In genomic region chr19:16285769-16286564, GRCh38 we compare ENCODE assay signal across 8 cellular contexts. TPM values are rescaled to one million over a fixed set of nuclear protein-coding genes. Genes with fewer than 3 reads are reported as not detected.
DNase-seq lines count a peak whose midpoint lies in the region; ATAC-seq and TF ChIP-seq lines count a peak whose summit lies in the region.

No MANE protein-coding gene starts in this region.

- peaks cover 5% of the 10 kb centered on the region for H3K36me3 Mint-ChIP-seq in T-helper 17 cell (ENCODE audit: low read depth)
- H3K36me3 Mint-ChIP-seq in natural killer cell treated with Interleukin-12 subunit alpha and Interleukin-12 subunit beta and Interleukin-15 and Interleukin-18, amount 100 ng/mL, for 72 hours = no peaks in the 10 kb centered on the region

- H3K4me3 Mint-ChIP-seq in T-helper 17 cell = no peak overlapping the region
- H3K4me3 Mint-ChIP-seq in natural killer cell treated with Interleukin-12 subunit alpha and Interleukin-12 subunit beta and Interleukin-15 and Interleukin-18, amount 100 ng/mL, for 72 hours = no peak overlapping the region

- no peak overlapping the region for H3K27ac ChIP-seq in hepatocyte
- H3K27ac ChIP-seq in skeletal muscle tissue (ENCODE audit: low read depth, low read length) = peak overlapping the region; percentile 81

- H3K9me3 Mint-ChIP-seq in natural killer cell treated with Interleukin-12 subunit alpha and Interleukin-12 subunit beta and Interleukin-15 and Interleukin-18, amount 100 ng/mL, for 72 hours = no peaks in the 10 kb centered on the region

- WGBS in hepatocyte (ENCODE audit: low lambda C conversion rate, missing lambda C conversion rate) = 64% methylated on average over 24 of the region's 24 CpGs

- H3K36me3 ChIP-seq in hepatocyte (replicated peaks; ENCODE audit: insufficient read depth, low read depth) (no peaks in the 10 kb centered on the region), skeletal muscle tissue (ENCODE audit: control insufficient read depth in 3 of 3, insufficient read depth in 3 of 3, low read length in 3 of 3) (no peaks in the 10 kb centered on the region), HAP-1 (replicated peaks) (no peaks in the 10 kb centered on the region)

- no peak overlapping the region for H3K4me3 ChIP-seq in NB4 (ENCODE audit: low read depth, low read length)
- no peak overlapping the region for H3K4me3 ChIP-seq in hepatocyte
- H3K4me3 ChIP-seq in skeletal muscle tissue (ENCODE audit: low read length in 3 of 3) = peak overlapping the region in 2 of 3 donors; percentile 43 to 54
- no peak overlapping the region for H3K4me3 ChIP-seq in HAP-1

- peaks cover 28% of the 10 kb centered on the region for H3K4me1 Mint-ChIP-seq in T-helper 17 cell
- peaks cover 7 to 18% of the 10 kb centered on the region in 2 donors for H3K4me1 Mint-ChIP-seq in natural killer cell treated with Interleukin-12 subunit alpha and Interleukin-12 subunit beta and Interleukin-15 and Interleukin-18, amount 100 ng/mL, for 72 hours (ENCODE audit: low read depth in 2 of 2)

- ATAC-seq in T-helper 17 cell = peak; percentile 57
- no peak for ATAC-seq in natural killer cell treated with Interleukin-12 subunit alpha and Interleukin-12 subunit beta and Interleukin-15 and Interleukin-18, amount 100 ng/mL, for 72 hours

- H3K4me1 ChIP-seq in hepatocyte (ENCODE audit: insufficient read depth) = peaks cover 7% of the 10 kb centered on the region
- peaks cover 29 to 39% (median 36%) of the 10 kb centered on the region in 3 donors for H3K4me1 ChIP-seq in skeletal muscle tissue (ENCODE audit: control insufficient read depth in 3 of 3, insufficient read depth in 3 of 3, low read length in 3 of 3)
- H3K4me1 ChIP-seq in HAP-1 = no peaks in the 10 kb centered on the region

- H3K9me3 ChIP-seq in T-helper 17 cell (ENCODE audit: control insufficient read depth, low read length, poor library complexity, severe bottlenecking) (no peaks in the 10 kb centered on the region), hepatocyte (ENCODE audit: low read depth) (no peaks in the 10 kb centered on the region), skeletal muscle tissue (ENCODE audit: control insufficient read depth in 3 of 3, low read length in 3 of 3) (no peaks in the 10 kb centered on the region), HAP-1 (no peaks in the 10 kb centered on the region)

- no peaks in the 10 kb centered on the region for H3K9me2 ChIP-seq in hepatocyte (replicated peaks; ENCODE audit: insufficient read depth)

- H2AFZ ChIP-seq in hepatocyte = peak overlapping the region; percentile 4

- H4K20me1 ChIP-seq in hepatocyte (ENCODE audit: insufficient read depth, poor library complexity, severe bottlenecking) = no peaks in the 10 kb centered on the region

- in situ Hi-C loops in HAP-1 (cut with MboI; ENCODE audit: low sequenced_read_pairs) = no loop called here

- no peak for TF ChIP-seq CTCF in NB4 (IDR thresholded peaks at IDR 0.05; ENCODE audit: low read depth, low read length)
- TF ChIP-seq CTCF in hepatocyte (IDR thresholded peaks at IDR 0.05; ENCODE audit: poor library complexity) = no peak

- TF ChIP-seq POLR2A in NB4 (IDR thresholded peaks at IDR 0.05; ENCODE audit: extremely low read depth, insufficient read length) = no peak

- H3K27me3 ChIP-seq in hepatocyte (no peaks in the 10 kb centered on the region), skeletal muscle tissue (ENCODE audit: control insufficient read depth in 3 of 3, insufficient read depth in 3 of 3, low read length in 3 of 3) (no peaks in the 10 kb centered on the region), HAP-1 (ENCODE audit: low read depth) (0 out of 2 replicates have a peak, but pooled peaks cover 2% of the 10 kb centered on the region)

- H3K27ac Mint-ChIP-seq in T-helper 17 cell = no peak overlapping the region
- no peak overlapping the region for H3K27ac Mint-ChIP-seq in natural killer cell treated with Interleukin-12 subunit alpha and Interleukin-12 subunit beta and Interleukin-15 and Interleukin-18, amount 100 ng/mL, for 72 hours

- peak overlapping the region; percentile 69 to 81 (median 79) for H3K9ac ChIP-seq in skeletal muscle tissue (ENCODE audit: low read depth in 1 of 3, low read length in 3 of 3)

- no peak overlapping the region for H3K4me2 ChIP-seq in hepatocyte

- H3K79me2 ChIP-seq in hepatocyte = no peaks in the 10 kb centered on the region

- DNase-seq in NB4 (ENCODE audit: low read depth) (peak; percentile 45), T-helper 17 cell (no peak), hepatocyte (ENCODE audit: low spot score) (no peak), SK-N-DZ (ENCODE audit: low spot score) (no peak), AG08396 (ENCODE audit: low spot score) (no peak), HAP-1 (ENCODE audit: low spot score in 2 of 2) (no peak)
- DNase-seq in natural killer cell treated with Interleukin-12 subunit alpha and Interleukin-12 subunit beta and Interleukin-15 and Interleukin-18, amount 100 ng/mL, for 72 hours (ENCODE audit: low spot score) = no peak

- peaks cover 7% of the 10 kb centered on the region for H3K27me3 Mint-ChIP-seq in T-helper 17 cell
- peaks cover 20 to 30% of the 10 kb centered on the region in 2 donors for H3K27me3 Mint-ChIP-seq in natural killer cell treated with Interleukin-12 subunit alpha and Interleukin-12 subunit beta and Interleukin-15 and Interleukin-18, amount 100 ng/mL, for 72 hours

RNA-seq across cellular contexts. Expression of gene KLF2, which starts 38.7 kb away (rescaled TPM):
- total RNA-seq in T-helper 17 cell = 100 to 1,000 TPM; 465 to 578 TPM
- 3.0 and 4.5 TPM in 2 replicates for total RNA-seq in hepatocyte
- polyA plus RNA-seq in hepatocyte = 27.7 and 40.9 TPM in 2 replicates
- 14.1 TPM for total RNA-seq in skeletal muscle tissue
- total RNA-seq in natural killer cell treated with Interleukin-12 subunit alpha and Interleukin-12 subunit beta and Interleukin-15 and Interleukin-18, amount 100 ng/mL, for 72 hours = 1 to 10 TPM; 3.4 to 6.7 TPM
- not detected in 2 replicates for polyA plus RNA-seq in SK-N-DZ (2014; cell fraction: cytosol; rRNA removed)
- polyA plus RNA-seq in SK-N-DZ (2014; cell fraction: nucleus; rRNA removed) = not detected in 2 replicates

Comparison
In these comparisons a context has a peak if more than half of its experiments do, and no peak if none do; other contexts are left out.
1. H3K4me3 ChIP-seq: peak in skeletal muscle tissue (2 of 3); none in NB4 (single experiment), hepatocyte (single experiment) and HAP-1 (single experiment).
2. RNA of gene KLF2, which starts 38.7 kb away (total RNA-seq): 465 to 578 TPM in T-helper 17 cell; 14.1 TPM in skeletal muscle tissue (single experiment), 3.4 to 6.7 TPM in natural killer cell treated with Interleukin-12 subunit alpha and Interleukin-12 subunit beta and Interleukin-15 and Interleukin-18, amount 100 ng/mL, for 72 hours and 3.0 to 4.5 TPM in hepatocyte; every median in the first group is over 10 times any median in the second.